In genomic region chr9:100459963-100460362, GRCh38 we compare ENCODE assay signal across 31 cellular contexts. TPM values are rescaled to one million over a fixed set of nuclear protein-coding genes. Genes with fewer than 3 reads are reported as not detected.
"Had no signal": no experiment of that assay in that cellular context is flagged by ENCODE, and none has a peak within 500 bp of the region (broad histone marks: within the 10 kb centered on the region; RNA-seq: fewer than 3 reads in every experiment).

No MANE protein-coding gene starts in this region.

- H3K9me3 Mint-ChIP-seq: activated CD4-positive, alpha-beta memory T cell treated with anti-CD3 and anti-CD28 coated beads, Interleukin-2, amount 10 ng/mL, durations not matched to agents 7 days and 5 days; activated CD4-positive, alpha-beta T cell treated with anti-CD3 and anti-CD28 coated beads, Interleukin-2, amount 10 ng/mL, durations not matched to agents 24 days and 14 days; activated naive CD4-positive, alpha-beta T cell treated with anti-CD3 and anti-CD28 coated beads, Interleukin-2, amount 10 ng/mL, durations not matched to agents 7 days and 5 days; activated naive CD4-positive, alpha-beta T cell treated with anti-CD3 and anti-CD28 coated beads, Interleukin-2, amount 50 U/mL, for 72 hours; activated naive CD8-positive, alpha-beta T cell treated with anti-CD3 and anti-CD28 coated beads, Interleukin-2, amount 10 ng/mL, durations not matched to agents 7 days and 5 days; activated T-cell treated with anti-CD3 and anti-CD28 coated beads, Interleukin-2, amount 50 U/mL, for 24 hours; activated T-cell treated with anti-CD3 and anti-CD28 coated beads, Interleukin-2, amount 50 U/mL, for 72 hours; brain; T-helper 2 cell treated with Interferon-gamma antibody and Interleukin-4, amounts not matched to agents 5 μg/mL and 100 μg/mL, for 36 hours had no signal

- H3K4me3 ChIP-seq: ascending aorta, breast epithelium, cardiac muscle cell, colonic mucosa, esophagus squamous epithelium, gastroesophageal sphincter, heart right ventricle, hepatocyte had no signal

- FAIRE-seq: endometrium had no signal

- H2AFZ ChIP-seq: hepatocyte had no signal

- H3K4me3 Mint-ChIP-seq: activated CD4-positive, alpha-beta memory T cell treated with anti-CD3 and anti-CD28 coated beads, Interleukin-2, amount 10 ng/mL, durations not matched to agents 7 days and 5 days; activated CD4-positive, alpha-beta T cell treated with anti-CD3 and anti-CD28 coated beads for 36 hours; activated CD4-positive, alpha-beta T cell treated with anti-CD3 and anti-CD28 coated beads, Interleukin-2, amount 10 ng/mL, durations not matched to agents 24 days and 14 days; activated naive CD4-positive, alpha-beta T cell treated with anti-CD3 and anti-CD28 coated beads, Interleukin-2, amount 10 ng/mL, durations not matched to agents 7 days and 5 days; activated naive CD8-positive, alpha-beta T cell treated with anti-CD3 and anti-CD28 coated beads, Interleukin-2, amount 10 ng/mL, durations not matched to agents 7 days and 5 days; activated T-cell treated with anti-CD3 and anti-CD28 coated beads, Interleukin-2, amount 50 U/mL, for 24 hours; activated T-cell treated with anti-CD3 and anti-CD28 coated beads, Interleukin-2, amount 50 U/mL, for 72 hours; brain; T-helper 2 cell treated with Interferon-gamma antibody and Interleukin-4, amounts not matched to agents 5 μg/mL and 100 μg/mL, for 36 hours had no signal

- DNase-seq: activated CD4-positive, alpha-beta memory T cell treated with anti-CD3 and anti-CD28 coated beads, Interleukin-2, amount 10 ng/mL, durations not matched to agents 7 days and 5 days; activated CD4-positive, alpha-beta T cell treated with anti-CD3 and anti-CD28 coated beads for 36 hours; activated CD4-positive, alpha-beta T cell treated with anti-CD3 and anti-CD28 coated beads, Interleukin-2, amount 10 ng/mL, durations not matched to agents 24 days and 14 days; activated CD4-positive, CD25-positive, alpha-beta regulatory T cell; activated CD4-positive, CD25-positive, alpha-beta regulatory T cell treated with anti-CD3 and anti-CD28 coated beads, Interleukin-2, amount 50 U/mL, for 72 hours; activated CD8-positive, alpha-beta memory T cell treated with anti-CD3 and anti-CD28 coated beads, Interleukin-2, amount 50 U/mL, for 48 hours; activated gamma-delta T cell; activated naive CD4-positive, alpha-beta T cell; activated naive CD4-positive, alpha-beta T cell treated with anti-CD3 and anti-CD28 coated beads, Interleukin-2, amount 10 ng/mL, durations not matched to agents 7 days and 5 days; activated naive CD8-positive, alpha-beta T cell treated with anti-CD3 and anti-CD28 coated beads, Interleukin-2, amount 10 ng/mL, durations not matched to agents 7 days and 5 days; activated T-cell treated with anti-CD3 and anti-CD28 coated beads for 4 hours; activated T-cell treated with anti-CD3 and anti-CD28 coated beads, Interleukin-2, amount 50 U/mL, for 24 hours; activated T-cell treated with anti-CD3 and anti-CD28 coated beads, Interleukin-2, amount 50 U/mL, for 72 hours; central memory CD4-positive, alpha-beta T cell; cerebellar nuclear complex; colonic mucosa; effector CD8-positive, alpha-beta T cell; esophagus squamous epithelium; foreskin melanocyte; heart right ventricle; T1000 had no signal

- H3K27ac Mint-ChIP-seq: activated CD4-positive, alpha-beta memory T cell treated with anti-CD3 and anti-CD28 coated beads, Interleukin-2, amount 10 ng/mL, durations not matched to agents 7 days and 5 days; activated CD4-positive, alpha-beta T cell treated with anti-CD3 and anti-CD28 coated beads for 36 hours; activated CD4-positive, alpha-beta T cell treated with anti-CD3 and anti-CD28 coated beads, Interleukin-2, amount 10 ng/mL, durations not matched to agents 24 days and 14 days; activated naive CD4-positive, alpha-beta T cell treated with anti-CD3 and anti-CD28 coated beads, Interleukin-2, amount 10 ng/mL, durations not matched to agents 7 days and 5 days; activated naive CD4-positive, alpha-beta T cell treated with anti-CD3 and anti-CD28 coated beads, Interleukin-2, amount 50 U/mL, for 72 hours; activated naive CD8-positive, alpha-beta T cell treated with anti-CD3 and anti-CD28 coated beads, Interleukin-2, amount 10 ng/mL, durations not matched to agents 7 days and 5 days; activated T-cell treated with anti-CD3 and anti-CD28 coated beads, Interleukin-2, amount 50 U/mL, for 24 hours; activated T-cell treated with anti-CD3 and anti-CD28 coated beads, Interleukin-2, amount 50 U/mL, for 72 hours; brain; T-helper 2 cell treated with Interferon-gamma antibody and Interleukin-4, amounts not matched to agents 5 μg/mL and 100 μg/mL, for 36 hours had no signal

- H3K36me3 Mint-ChIP-seq: activated naive CD4-positive, alpha-beta T cell treated with anti-CD3 and anti-CD28 coated beads, Interleukin-2, amount 10 ng/mL, durations not matched to agents 7 days and 5 days; activated naive CD4-positive, alpha-beta T cell treated with anti-CD3 and anti-CD28 coated beads, Interleukin-2, amount 50 U/mL, for 72 hours had no signal

- H3K4me1 ChIP-seq: ascending aorta, breast epithelium, colonic mucosa, esophagus squamous epithelium had no signal

- H3K27ac ChIP-seq: ascending aorta, breast epithelium, cardiac muscle cell, colonic mucosa, epithelial cell of prostate, esophagus squamous epithelium, gastroesophageal sphincter, heart right ventricle, hepatocyte had no signal

- H3K27me3 ChIP-seq: ascending aorta, breast epithelium, cardiac muscle cell, colonic mucosa, esophagus squamous epithelium, gastroesophageal sphincter, heart right ventricle, hepatocyte had no signal

- H3K36me3 ChIP-seq: ascending aorta, breast epithelium, cardiac muscle cell, colonic mucosa, esophagus squamous epithelium, heart right ventricle had no signal

- H3K9me3 ChIP-seq: ascending aorta, breast epithelium, colonic mucosa, esophagus squamous epithelium, gastroesophageal sphincter, heart right ventricle had no signal

- H3K4me2 ChIP-seq: hepatocyte had no signal

- H3K79me2 ChIP-seq: hepatocyte had no signal

- ATAC-seq: activated CD4-positive, alpha-beta T cell treated with anti-CD3 and anti-CD28 coated beads for 36 hours; activated naive CD4-positive, alpha-beta T cell treated with anti-CD3 and anti-CD28 coated beads, Interleukin-2, amount 50 U/mL, for 72 hours; activated T-cell treated with anti-CD3 and anti-CD28 coated beads, Interleukin-2, amount 50 U/mL, for 72 hours; gastroesophageal sphincter; heart right ventricle had no signal

- H3K27me3 Mint-ChIP-seq: activated naive CD8-positive, alpha-beta T cell treated with anti-CD3 and anti-CD28 coated beads, Interleukin-2, amount 10 ng/mL, durations not matched to agents 7 days and 5 days; activated T-cell treated with anti-CD3 and anti-CD28 coated beads, Interleukin-2, amount 50 U/mL, for 24 hours; brain had no signal

- H3K4me1 Mint-ChIP-seq: activated CD4-positive, alpha-beta memory T cell treated with anti-CD3 and anti-CD28 coated beads, Interleukin-2, amount 10 ng/mL, durations not matched to agents 7 days and 5 days; activated CD4-positive, alpha-beta T cell treated with anti-CD3 and anti-CD28 coated beads for 36 hours; activated CD4-positive, alpha-beta T cell treated with anti-CD3 and anti-CD28 coated beads, Interleukin-2, amount 10 ng/mL, durations not matched to agents 24 days and 14 days; activated naive CD4-positive, alpha-beta T cell treated with anti-CD3 and anti-CD28 coated beads, Interleukin-2, amount 10 ng/mL, durations not matched to agents 7 days and 5 days; activated naive CD8-positive, alpha-beta T cell treated with anti-CD3 and anti-CD28 coated beads, Interleukin-2, amount 10 ng/mL, durations not matched to agents 7 days and 5 days had no signal

RNA-seq across cellular contexts. Expression of gene TMEFF1, which starts 13.0 kb away (rescaled TPM):
- total RNA-seq: ascending aorta had no signal
